In genomic region chr13:112810608-112811007, GRCh38 we compare ENCODE assay signal across 17 cellular contexts.
A peak's percentile ranks its signal among the peaks of the same experiment; 100 is the strongest.
DNase-seq lines count a peak whose midpoint lies in the region; ATAC-seq and TF ChIP-seq lines count a peak whose summit lies in the region.
"Had no signal": no experiment of that assay in that cellular context is flagged by ENCODE, and none has a peak within 500 bp of the region (broad histone marks: within the 10 kb centered on the region; RNA-seq: fewer than 3 reads in every experiment).

No MANE protein-coding gene starts in this region.

- peak overlapping the region; percentile 71 for H3K27ac Mint-ChIP-seq in nephron progenitor cell
- H3K27ac Mint-ChIP-seq in natural killer cell: no peak overlapping the region
- H3K27ac Mint-ChIP-seq: CD4-positive, alpha-beta memory T cell; CD4-positive, CD25-positive, alpha-beta regulatory T cell; CD8-positive, alpha-beta memory T cell had no signal

- H3K27me3 Mint-ChIP-seq in nephron progenitor cell (ENCODE audit: low read depth, poor library complexity) (no peaks in the 10 kb centered on the region), natural killer cell (ENCODE audit: low read depth in 2 of 2) (no peaks in the 10 kb centered on the region)
- H3K27me3 Mint-ChIP-seq: CD4-positive, alpha-beta memory T cell; CD4-positive, CD25-positive, alpha-beta regulatory T cell; CD8-positive, alpha-beta memory T cell had no signal

- H3K9me3 Mint-ChIP-seq in nephron progenitor cell (peaks cover 17% of the 10 kb centered on the region), natural killer cell (no peaks in the 10 kb centered on the region)
- H3K9me3 Mint-ChIP-seq: CD4-positive, alpha-beta memory T cell had no signal

- H3K4me1 Mint-ChIP-seq in nephron progenitor cell (peaks cover 21% of the 10 kb centered on the region), natural killer cell (no peaks in the 10 kb centered on the region)
- H3K4me1 Mint-ChIP-seq: CD14-positive monocyte; CD4-positive, alpha-beta memory T cell; CD4-positive, CD25-positive, alpha-beta regulatory T cell; CD8-positive, alpha-beta memory T cell had no signal

- DNase-seq in islet precursor cell (peak; percentile 11), nephron progenitor cell (no peak), natural killer cell (no peak), medulla oblongata (ENCODE audit: extremely low spot score) (no peak), NCI-H510A (lab: John Stamatoyannopoulos, UW) (no peak)
- DNase-seq: 8988T; ACHN; BE2C; C1 segment of cervical spinal cord; Caco-2; Calu3; CD4-positive, alpha-beta memory T cell; CD4-positive, CD25-positive, alpha-beta regulatory T cell; CD8-positive, alpha-beta memory T cell; DMS79 treated with DMSO at 0.1 percent for 48 hours; GF-D8 had no signal

- H3K4me3 Mint-ChIP-seq in nephron progenitor cell: no peak overlapping the region
- no peak overlapping the region for H3K4me3 Mint-ChIP-seq in natural killer cell
- H3K4me3 Mint-ChIP-seq: CD14-positive monocyte; CD4-positive, alpha-beta memory T cell; CD4-positive, CD25-positive, alpha-beta regulatory T cell; CD8-positive, alpha-beta memory T cell had no signal

- TF ChIP-seq CTCF in nephron progenitor cell (IDR thresholded peaks at IDR 0.05) (no peak), natural killer cell (IDR thresholded peaks at IDR 0.05) (no peak)

- no peak for ATAC-seq in natural killer cell

- intact Hi-C loops in natural killer cell (cut with micrococcal nuclease): no loop called here

- H3K36me3 Mint-ChIP-seq in nephron progenitor cell (ENCODE audit: low read depth) (peaks cover 68% of the 10 kb centered on the region), natural killer cell (no peaks in the 10 kb centered on the region)
